In the genomic region with DNA sequence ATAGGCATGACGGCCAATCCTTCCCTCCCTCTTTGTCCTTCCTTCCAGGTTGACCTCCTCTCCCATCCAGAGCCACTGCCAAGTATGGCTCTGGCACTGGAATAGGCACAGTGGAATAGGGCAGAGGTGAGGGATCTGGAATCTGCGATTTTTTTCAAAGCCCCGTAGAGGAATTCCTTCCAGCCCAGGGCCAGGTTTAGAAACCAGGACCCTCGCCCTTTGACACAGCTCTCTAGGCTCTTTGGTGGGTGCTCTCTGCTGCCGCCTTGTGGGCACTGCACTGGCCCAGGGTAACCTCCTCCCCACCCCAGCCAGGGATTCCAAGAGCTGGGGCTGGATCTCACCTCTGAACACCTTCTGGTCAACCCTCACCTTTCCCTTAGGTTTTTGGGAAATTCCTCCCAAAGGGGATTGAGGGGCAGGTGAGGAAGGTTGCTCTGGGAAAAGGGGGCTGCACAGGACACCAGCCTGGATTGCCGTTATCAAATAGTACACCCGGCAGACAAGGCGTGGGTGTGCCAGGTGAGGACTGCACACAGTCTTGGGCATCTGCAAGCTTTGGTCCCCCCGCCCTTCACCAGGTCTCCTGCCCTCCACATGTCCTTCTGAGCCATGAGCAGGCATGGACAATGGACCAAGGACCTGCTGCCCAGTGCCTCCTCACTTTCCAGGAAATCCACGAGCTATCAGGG, we compare ENCODE assay signal across 8 cellular contexts. TPM values are rescaled to one million over a fixed set of nuclear protein-coding genes. Genes with fewer than 3 reads are reported as not detected.
DNase-seq lines count a peak whose midpoint lies in the region; ATAC-seq and TF ChIP-seq lines count a peak whose summit lies in the region.

No MANE protein-coding gene starts in this region.

- H3K27ac ChIP-seq in BLaER1 (no peak overlapping the region), HEK293 (ENCODE audit: extremely low read depth, low read depth, low read length) (no peak overlapping the region)

- H4K20me1 ChIP-seq in BLaER1 = no peaks in the 10 kb centered on the region

- H3K27me3 ChIP-seq in BLaER1 = no peaks in the 10 kb centered on the region

- H3K9me3 ChIP-seq in BLaER1 (no peaks in the 10 kb centered on the region), HEK293 (ENCODE audit: control insufficient read depth, insufficient read depth, low read depth, low read length) (no peaks in the 10 kb centered on the region)

- peaks cover 44% of the 10 kb centered on the region for H3K4me1 Mint-ChIP-seq in activated naive CD8-positive, alpha-beta T cell treated with anti-CD3 and anti-CD28 coated beads for 36 hours

- DNase-seq in SKM-1 treated with dmso at 0.1 percent for 144 hours (lab: John Stamatoyannopoulos, UW; ENCODE audit: unreplicated experiment) = peak; percentile 35
- DNase-seq in activated naive CD8-positive, alpha-beta T cell treated with anti-CD3 and anti-CD28 coated beads for 36 hours = peak; percentile 65
- DNase-seq in hepatic stellate cell (ENCODE audit: low spot score) = peak; percentile 76
- peak; percentile 30 to 56 for DNase-seq in stimulated activated CD4-positive, alpha-beta T cell treated with anti-CD3 and anti-CD28 coated beads, Interleukin-15, amount 100 ng/mL, for 48 hours (ENCODE audit: low read depth in 2 of 2)
- no peak for DNase-seq in pons (ENCODE audit: low spot score)

- POLR2A ChIA-PET in HEK293 (lab: Yijun Ruan, JAX) = interaction anchor here (0.6 to 1.1 kb wide), 2 partner anchors 320 to 378 kb away, joined by 3 read pairs; a partner anchor contains a TSS

- no peak overlapping the region for H3K27ac Mint-ChIP-seq in activated naive CD8-positive, alpha-beta T cell treated with anti-CD3 and anti-CD28 coated beads for 36 hours

- peak overlapping the region; percentile 69 for H3K4me2 ChIP-seq in BLaER1

- no peak overlapping the region for H3K9ac ChIP-seq in BLaER1

- CTCF ChIA-PET in HEK293 (lab: Yijun Ruan, JAX) = interaction anchor here (0.5 to 9.6 kb wide), 56 partner anchors 9 to 1213 kb away, joined by 3 to 105 read pairs (median 4); a partner anchor contains a TSS

- no peak overlapping the region for H3K4me3 ChIP-seq in BLaER1
- H3K4me3 ChIP-seq in HEK293 (ENCODE audit: low read depth, low read length) = no peak overlapping the region

- H3K27me3 Mint-ChIP-seq in activated naive CD8-positive, alpha-beta T cell treated with anti-CD3 and anti-CD28 coated beads for 36 hours = no peaks in the 10 kb centered on the region

- peak; percentile 54 for TF ChIP-seq CTCF in HEK293 (tag by site-specific recombination; IDR thresholded peaks at IDR 0.05)

- H3K9me3 Mint-ChIP-seq in activated naive CD8-positive, alpha-beta T cell treated with anti-CD3 and anti-CD28 coated beads for 36 hours = no peaks in the 10 kb centered on the region

- no peaks in the 10 kb centered on the region for H3K36me3 ChIP-seq in BLaER1
- no peaks in the 10 kb centered on the region for H3K36me3 ChIP-seq in HEK293 (ENCODE audit: control insufficient read depth in 2 of 2, insufficient read depth in 1 of 2, low read length in 2 of 2)

- peaks cover 59% of the 10 kb centered on the region for H3K4me1 ChIP-seq in BLaER1
- no peaks in the 10 kb centered on the region for H3K4me1 ChIP-seq in HEK293 (ENCODE audit: control insufficient read depth, insufficient read depth, low read length)

- no peaks in the 10 kb centered on the region for H3K36me3 Mint-ChIP-seq in activated naive CD8-positive, alpha-beta T cell treated with anti-CD3 and anti-CD28 coated beads for 36 hours

- no peak for ATAC-seq in HG02588 (IDR thresholded peaks at IDR 0.05; ENCODE audit: unreplicated experiment)

- no peak overlapping the region for H3K4me3 Mint-ChIP-seq in activated naive CD8-positive, alpha-beta T cell treated with anti-CD3 and anti-CD28 coated beads for 36 hours

TF ChIP-seq in HEK293, 187 proteins besides CTCF, POLR2A, EP300 and RAD21 (continues in another document):
- TF ChIP-seq ZNF184 (tag by site-specific recombination; IDR thresholded peaks at IDR 0.05) = no peak
- TF ChIP-seq, protein P1, sequence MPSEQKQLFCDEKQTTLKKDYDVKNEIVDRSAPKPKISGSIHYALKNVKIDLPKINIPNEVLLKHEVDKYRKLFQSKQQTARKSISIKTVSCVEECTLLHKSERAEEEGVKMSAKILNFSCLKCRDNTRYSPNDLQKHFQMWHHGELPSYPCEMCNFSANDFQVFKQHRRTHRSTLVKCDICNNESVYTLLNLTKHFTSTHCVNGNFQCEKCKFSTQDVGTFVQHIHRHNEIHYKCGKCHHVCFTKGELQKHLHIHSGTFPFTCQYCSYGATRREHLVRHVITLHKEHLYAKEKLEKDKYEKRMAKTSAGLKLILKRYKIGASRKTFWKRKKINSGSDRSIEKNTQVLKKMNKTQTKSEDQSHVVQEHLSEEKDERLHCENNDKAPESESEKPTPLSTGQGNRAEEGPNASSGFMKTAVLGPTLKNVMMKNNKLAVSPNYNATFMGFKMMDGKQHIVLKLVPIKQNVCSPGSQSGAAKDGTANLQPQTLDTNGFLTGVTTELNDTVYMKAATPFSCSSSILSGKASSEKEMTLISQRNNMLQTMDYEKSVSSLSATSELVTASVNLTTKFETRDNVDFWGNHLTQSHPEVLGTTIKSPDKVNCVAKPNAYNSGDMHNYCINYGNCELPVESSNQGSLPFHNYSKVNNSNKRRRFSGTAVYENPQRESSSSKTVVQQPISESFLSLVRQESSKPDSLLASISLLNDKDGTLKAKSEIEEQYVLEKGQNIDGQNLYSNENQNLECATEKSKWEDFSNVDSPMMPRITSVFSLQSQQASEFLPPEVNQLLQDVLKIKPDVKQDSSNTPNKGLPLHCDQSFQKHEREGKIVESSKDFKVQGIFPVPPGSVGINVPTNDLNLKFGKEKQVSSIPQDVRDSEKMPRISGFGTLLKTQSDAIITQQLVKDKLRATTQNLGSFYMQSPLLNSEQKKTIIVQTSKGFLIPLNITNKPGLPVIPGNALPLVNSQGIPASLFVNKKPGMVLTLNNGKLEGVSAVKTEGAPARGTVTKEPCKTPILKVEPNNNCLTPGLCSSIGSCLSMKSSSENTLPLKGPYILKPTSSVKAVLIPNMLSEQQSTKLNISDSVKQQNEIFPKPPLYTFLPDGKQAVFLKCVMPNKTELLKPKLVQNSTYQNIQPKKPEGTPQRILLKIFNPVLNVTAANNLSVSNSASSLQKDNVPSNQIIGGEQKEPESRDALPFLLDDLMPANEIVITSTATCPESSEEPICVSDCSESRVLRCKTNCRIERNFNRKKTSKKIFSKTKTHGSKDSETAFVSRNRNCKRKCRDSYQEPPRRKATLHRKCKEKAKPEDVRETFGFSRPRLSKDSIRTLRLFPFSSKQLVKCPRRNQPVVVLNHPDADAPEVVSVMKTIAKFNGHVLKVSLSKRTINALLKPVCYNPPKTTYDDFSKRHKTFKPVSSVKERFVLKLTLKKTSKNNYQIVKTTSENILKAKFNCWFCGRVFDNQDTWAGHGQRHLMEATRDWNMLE (tag by site-specific recombination; conservative IDR thresholded peaks at IDR 0.05; ENCODE audit: low read depth) = no peak
- TF ChIP-seq ZNF302 (tag by site-specific recombination; IDR thresholded peaks at IDR 0.05; ENCODE audit: low read depth) = no peak
- no peak for TF ChIP-seq ZNF501 (tag by site-specific recombination; IDR thresholded peaks at IDR 0.05)
- TF ChIP-seq ZNF140 (tag by site-specific recombination; IDR thresholded peaks at IDR 0.05) = no peak
- no peak for TF ChIP-seq ZEB2 (tag by site-specific recombination; IDR thresholded peaks at IDR 0.05)
- TF ChIP-seq, protein P2, sequence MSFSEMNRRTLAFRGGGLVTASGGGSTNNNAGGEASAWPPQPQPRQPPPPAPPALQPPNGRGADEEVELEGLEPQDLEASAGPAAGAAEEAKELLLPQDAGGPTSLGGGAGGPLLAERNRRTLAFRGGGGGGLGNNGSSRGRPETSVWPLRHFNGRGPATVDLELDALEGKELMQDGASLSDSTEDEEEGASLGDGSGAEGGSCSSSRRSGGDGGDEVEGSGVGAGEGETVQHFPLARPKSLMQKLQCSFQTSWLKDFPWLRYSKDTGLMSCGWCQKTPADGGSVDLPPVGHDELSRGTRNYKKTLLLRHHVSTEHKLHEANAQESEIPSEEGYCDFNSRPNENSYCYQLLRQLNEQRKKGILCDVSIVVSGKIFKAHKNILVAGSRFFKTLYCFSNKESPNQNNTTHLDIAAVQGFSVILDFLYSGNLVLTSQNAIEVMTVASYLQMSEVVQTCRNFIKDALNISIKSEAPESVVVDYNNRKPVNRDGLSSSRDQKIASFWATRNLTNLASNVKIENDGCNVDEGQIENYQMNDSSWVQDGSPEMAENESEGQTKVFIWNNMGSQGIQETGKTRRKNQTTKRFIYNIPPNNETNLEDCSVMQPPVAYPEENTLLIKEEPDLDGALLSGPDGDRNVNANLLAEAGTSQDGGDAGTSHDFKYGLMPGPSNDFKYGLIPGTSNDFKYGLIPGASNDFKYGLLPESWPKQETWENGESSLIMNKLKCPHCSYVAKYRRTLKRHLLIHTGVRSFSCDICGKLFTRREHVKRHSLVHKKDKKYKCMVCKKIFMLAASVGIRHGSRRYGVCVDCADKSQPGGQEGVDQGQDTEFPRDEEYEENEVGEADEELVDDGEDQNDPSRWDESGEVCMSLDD (tag by site-specific recombination; IDR thresholded peaks at IDR 0.05) = no peak
- no peak for TF ChIP-seq ZBTB48 (tag by site-specific recombination; IDR thresholded peaks at IDR 0.05)
- no peak for TF ChIP-seq ZNF658 (tag by site-specific recombination; IDR thresholded peaks at IDR 0.05)
- TF ChIP-seq, protein P3, sequence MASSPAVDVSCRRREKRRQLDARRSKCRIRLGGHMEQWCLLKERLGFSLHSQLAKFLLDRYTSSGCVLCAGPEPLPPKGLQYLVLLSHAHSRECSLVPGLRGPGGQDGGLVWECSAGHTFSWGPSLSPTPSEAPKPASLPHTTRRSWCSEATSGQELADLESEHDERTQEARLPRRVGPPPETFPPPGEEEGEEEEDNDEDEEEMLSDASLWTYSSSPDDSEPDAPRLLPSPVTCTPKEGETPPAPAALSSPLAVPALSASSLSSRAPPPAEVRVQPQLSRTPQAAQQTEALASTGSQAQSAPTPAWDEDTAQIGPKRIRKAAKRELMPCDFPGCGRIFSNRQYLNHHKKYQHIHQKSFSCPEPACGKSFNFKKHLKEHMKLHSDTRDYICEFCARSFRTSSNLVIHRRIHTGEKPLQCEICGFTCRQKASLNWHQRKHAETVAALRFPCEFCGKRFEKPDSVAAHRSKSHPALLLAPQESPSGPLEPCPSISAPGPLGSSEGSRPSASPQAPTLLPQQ (tag by site-specific recombination; IDR thresholded peaks at IDR 0.05) = no peak
- no peak for TF ChIP-seq ZNF350 (tag by site-specific recombination; IDR thresholded peaks at IDR 0.05)
- TF ChIP-seq ZNF366 (tag by site-specific recombination; conservative IDR thresholded peaks at IDR 0.05) = 0 out of 2 replicates have a peak, but pooled peaks have one; percentile 15
- no peak for TF ChIP-seq ZBTB17 (tag by site-specific recombination; IDR thresholded peaks at IDR 0.05)
- peak; percentile 37 for TF ChIP-seq ZNF654 (tag by site-specific recombination; IDR thresholded peaks at IDR 0.05; ENCODE audit: low read depth)
- peak; percentile 25; the same call in 1 of the 2 replicates for TF ChIP-seq ZNF561 (tag by site-specific recombination; IDR thresholded peaks at IDR 0.05; ENCODE audit: borderline replicate concordance)

RNA-seq across cellular contexts. Expression of a gene that starts 22.8 kb away (rescaled TPM):
- total RNA-seq in activated naive CD8-positive, alpha-beta T cell treated with anti-CD3 and anti-CD28 coated beads for 36 hours = under 1 TPM; 0.24 to 0.41 TPM
